20 cellular contexts compared by ENCODE assay signal in the genomic region with DNA sequence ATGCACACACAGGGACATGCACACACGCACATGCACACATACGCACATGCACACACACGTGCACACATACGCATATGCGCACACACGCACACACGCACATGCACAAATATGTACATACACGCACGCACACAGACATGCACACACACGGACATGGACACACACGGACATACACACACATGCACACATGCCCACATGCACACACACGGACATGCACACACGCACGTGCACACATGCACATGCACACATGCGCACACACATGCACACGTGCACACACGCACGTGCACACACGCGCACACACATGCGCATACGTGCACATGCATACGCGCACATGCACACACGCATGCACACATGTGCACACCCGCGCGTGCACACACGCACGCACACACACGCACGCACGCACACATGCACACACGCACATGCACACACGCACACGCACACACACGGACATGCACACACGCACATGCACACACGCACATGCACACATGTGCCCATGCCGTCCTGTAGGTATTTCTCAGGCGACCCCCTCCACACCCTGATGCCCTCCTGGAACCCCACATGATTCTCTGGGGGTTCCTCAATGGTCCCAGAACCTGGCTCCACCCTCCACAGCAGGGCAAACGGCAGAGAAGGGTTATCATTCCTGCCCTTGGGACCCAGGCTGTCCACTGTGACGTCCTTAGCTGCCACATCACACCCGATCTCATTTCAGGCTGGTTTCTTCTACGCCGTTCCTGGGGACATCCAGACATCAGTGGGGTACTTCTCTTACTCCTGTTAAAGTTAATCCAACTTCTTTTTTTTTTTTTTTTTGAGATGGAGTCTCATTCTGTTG. TPM values are rescaled to one million over a fixed set of nuclear protein-coding genes. Genes with fewer than 3 reads are reported as not detected.
DNase-seq lines count a peak whose midpoint lies in the region; ATAC-seq, FAIRE-seq and TF ChIP-seq lines count a peak whose summit lies in the region.
"Had no signal": no experiment of that assay in that cellular context is flagged by ENCODE, and none has a peak within 500 bp of the region (broad histone marks: within the 10 kb centered on the region; RNA-seq: fewer than 3 reads in every experiment).

No MANE protein-coding gene starts in this region.

- H3K9me3 Mint-ChIP-seq in CD14-positive monocyte: peaks cover 5 to 13% (median 6%) of the 10 kb centered on the region in 7 donors
- H3K9me3 Mint-ChIP-seq: IgD-negative memory B cell; naive thymus-derived CD8-positive, alpha-beta T cell had no signal

- no peak overlapping the region for H3K4me3 Mint-ChIP-seq in CD14-positive monocyte
- H3K4me3 Mint-ChIP-seq: IgD-negative memory B cell; naive thymus-derived CD8-positive, alpha-beta T cell had no signal

- H3K4me1 ChIP-seq in Peyer's patch (no peaks in the 10 kb centered on the region), kidney (ENCODE audit: control insufficient read depth in 1 of 2, insufficient read depth in 1 of 2, low read depth in 1 of 2, low read length in 2 of 2) (no peaks in the 10 kb centered on the region)
- H3K4me1 ChIP-seq: BE2C had no signal

- intact Hi-C loops in CD14-positive monocyte (cut with micrococcal nuclease): no loop called here
- intact Hi-C loops in kidney (cut with DNase I): no loop called here
- intact Hi-C loops in sciatic nerve (cut with DNase I): no loop called here

- peaks cover 7 to 20% (median 8%) of the 10 kb centered on the region in 3 donors for H3K27me3 Mint-ChIP-seq in CD14-positive monocyte (ENCODE audit: low read depth in 3 of 3)

- H3K9me3 ChIP-seq in Peyer's patch (no peaks in the 10 kb centered on the region), kidney (ENCODE audit: control insufficient read depth in 1 of 2, low read length in 2 of 2) (no peaks in the 10 kb centered on the region)
- H3K9me3 ChIP-seq: BE2C, esophagus muscularis mucosa had no signal

- TF ChIP-seq CTCF in CD14-positive monocyte (IDR thresholded peaks at IDR 0.05): no peak
- no peak for TF ChIP-seq CTCF in Peyer's patch (IDR thresholded peaks at IDR 0.05)
- TF ChIP-seq CTCF in kidney (IDR thresholded peaks at IDR 0.05; ENCODE audit: borderline replicate concordance, extremely low read depth, insufficient read depth): no peak

- peak overlapping the region in 2 of 7 donors; percentile 21 to 46 for H3K27ac Mint-ChIP-seq in CD14-positive monocyte
- H3K27ac Mint-ChIP-seq: activated naive CD4-positive, alpha-beta T cell treated with anti-CD3 and anti-CD28 coated beads, Interleukin-2, amount 50 U/mL, for 72 hours; IgD-negative memory B cell; naive thymus-derived CD8-positive, alpha-beta T cell had no signal

- H3K36me3 Mint-ChIP-seq in CD14-positive monocyte: no peaks in the 10 kb centered on the region
- H3K36me3 Mint-ChIP-seq: activated naive CD4-positive, alpha-beta T cell treated with anti-CD3 and anti-CD28 coated beads, Interleukin-2, amount 50 U/mL, for 72 hours; IgD-negative memory B cell; naive thymus-derived CD8-positive, alpha-beta T cell had no signal

- DNase-seq in CD14-positive monocyte (ENCODE audit: low spot score) (peak; percentile 13), Peyer's patch (peak in 2 of 3 donors; percentile 1 to 17), kidney (peak; percentile 23), sciatic nerve (ENCODE audit: low spot score) (peak; percentile 13), NK-92 (lab: John Stamatoyannopoulos, UW; ENCODE audit: unreplicated experiment) (no peak), NCI-H187 treated with DMSO at 0.1 percent for 48 hours (lab: John Stamatoyannopoulos, UW) (no peak)
- DNase-seq: activated CD4-positive, alpha-beta T cell treated with anti-CD3 and anti-CD28 coated beads for 4 hours; BE2C; GF-D8; mammary epithelial cell; NCI-H2081 treated with DMSO at 0.1 percent for 48 hours; NCI-H524 treated with DMSO at 0.1 percent for 48 hours had no signal

- ATAC-seq in sciatic nerve (no peak), HG03469 (IDR thresholded peaks at IDR 0.05; ENCODE audit: unreplicated experiment) (no peak)
- ATAC-seq: activated naive CD4-positive, alpha-beta T cell treated with anti-CD3 and anti-CD28 coated beads, Interleukin-2, amount 50 U/mL, for 72 hours; naive thymus-derived CD8-positive, alpha-beta T cell had no signal

- H3K36me3 ChIP-seq in Peyer's patch: no peaks in the 10 kb centered on the region
- H3K36me3 ChIP-seq in kidney (ENCODE audit: control insufficient read depth in 1 of 2, insufficient read depth in 2 of 2, low read length in 2 of 2): no peaks in the 10 kb centered on the region
- H3K36me3 ChIP-seq: BE2C, esophagus muscularis mucosa had no signal

- no peaks in the 10 kb centered on the region for H3K27me3 ChIP-seq in Peyer's patch

- no peak overlapping the region for H3K4me3 ChIP-seq in Peyer's patch
- no peak overlapping the region for H3K4me3 ChIP-seq in kidney (ENCODE audit: low read length in 2 of 2)
- H3K4me3 ChIP-seq: esophagus muscularis mucosa had no signal

- no peak for TF ChIP-seq POLR2A in Peyer's patch (IDR thresholded peaks at IDR 0.05)

- H3K27ac ChIP-seq in Peyer's patch (no peak overlapping the region), kidney (ENCODE audit: low read depth in 2 of 2, low read length in 2 of 2) (no peak overlapping the region)
- H3K27ac ChIP-seq: esophagus muscularis mucosa had no signal

- no peak for FAIRE-seq in kidney (lab: Jason Lieb, UNC)
- FAIRE-seq: D721Med had no signal

- no peak overlapping the region for H3K9ac ChIP-seq in kidney (ENCODE audit: low read length in 2 of 2)

- no peaks in the 10 kb centered on the region for H3K4me1 Mint-ChIP-seq in CD14-positive monocyte
- H3K4me1 Mint-ChIP-seq: IgD-negative memory B cell; naive thymus-derived CD8-positive, alpha-beta T cell had no signal

RNA-seq across cellular contexts. Expression of a gene that starts 9.6 kb away (rescaled TPM):
- polyA plus RNA-seq in CD14-positive monocyte (not detected), kidney (ENCODE audit: insufficient read depth, low read depth, low replicate concordance) (not detected)
- total RNA-seq in Peyer's patch (under 1 TPM in 1 of 4 donors, not detected in 3; 0.40 TPM), kidney (not detected), sciatic nerve (not detected)
- total RNA-seq: activated naive CD4-positive, alpha-beta T cell treated with anti-CD3 and anti-CD28 coated beads, Interleukin-2, amount 50 U/mL, for 72 hours; dermis microvascular lymphatic vessel endothelial cell; mammary epithelial cell; naive thymus-derived CD8-positive, alpha-beta T cell; SK-MEL-5 had no signal
- polyA plus RNA-seq: IgD-negative memory B cell; mammary epithelial cell; naive thymus-derived CD8-positive, alpha-beta T cell had no signal

Comparison
In these comparisons a context has a peak if more than half of its experiments do, and no peak if none do; other contexts are left out.
1. DNase-seq: peak in CD14-positive monocyte (single experiment), Peyer's patch (2 of 3), kidney (single experiment) and sciatic nerve (single experiment); none in NK-92 (single experiment) and NCI-H187 treated with DMSO at 0.1 percent for 48 hours (single experiment).